8 cellular contexts compared by ENCODE assay signal in the genomic region with DNA sequence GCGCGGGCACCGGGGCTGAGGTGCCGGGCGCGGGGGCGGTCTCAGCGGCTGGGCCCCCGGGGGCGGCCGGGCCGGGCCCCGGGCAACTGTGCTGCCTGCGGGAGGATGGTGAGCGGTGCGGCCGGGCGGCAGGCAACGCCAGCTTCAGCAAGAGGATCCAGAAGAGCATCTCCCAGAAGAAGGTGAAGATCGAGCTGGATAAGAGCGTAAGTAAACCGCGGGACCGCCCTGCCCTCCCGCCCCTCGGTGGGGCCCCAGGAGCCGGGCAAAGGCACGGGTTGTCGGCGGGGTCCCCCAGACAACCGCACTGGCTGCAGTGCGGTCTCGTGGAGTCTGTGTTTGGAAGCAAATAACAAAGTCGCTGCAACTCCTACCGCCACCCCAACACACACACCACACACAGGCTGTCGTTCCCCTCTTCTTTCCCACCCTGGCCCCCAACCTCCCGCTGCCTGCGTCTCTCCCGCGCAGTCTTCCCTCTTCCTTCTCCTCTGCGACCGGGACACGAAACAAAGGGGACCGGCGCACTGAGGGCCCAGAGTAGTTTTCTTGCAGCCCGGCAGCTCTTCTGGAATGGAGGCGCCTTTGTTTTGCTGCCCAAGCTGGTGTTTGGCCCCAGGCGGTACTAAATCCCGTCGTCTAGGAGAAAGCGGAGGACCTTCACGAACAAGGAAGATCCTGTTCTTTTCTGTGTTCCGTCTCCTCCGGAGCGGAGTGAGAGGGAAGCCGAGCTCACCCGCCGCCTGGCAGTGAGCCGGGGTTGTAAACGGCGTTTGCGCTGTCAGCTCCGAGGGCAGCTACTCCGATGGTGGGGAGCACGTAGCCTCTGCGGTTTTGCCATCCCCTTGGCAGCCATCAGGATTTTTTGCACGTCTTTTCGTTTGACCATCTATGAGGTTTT. TPM values are rescaled to one million over a fixed set of nuclear protein-coding genes. Genes with fewer than 3 reads are reported as not detected.
DNase-seq lines count a peak whose midpoint lies in the region; ATAC-seq and TF ChIP-seq lines count a peak whose summit lies in the region.

No MANE protein-coding gene starts in this region.

- no peak overlapping the region for H2BK120ac ChIP-seq in neuronal stem cell (ENCODE audit: low read depth, low read length)

- H3K36me3 ChIP-seq in gastroesophageal sphincter (no peaks in the 10 kb centered on the region), neuronal stem cell (replicated peaks in 1 of 2; ENCODE audit: control insufficient read depth in 2 of 2, insufficient read depth in 2 of 2, low read length in 2 of 2) (peaks cover 4 to 37% of the 10 kb centered on the region in 2 donors), tibial nerve (peaks cover 0 to 8% (median 0%) of the 10 kb centered on the region in 3 donors)

- peak overlapping the region; percentile 92 for H3K23ac ChIP-seq in neuronal stem cell (ENCODE audit: low read depth, low read length, poor library complexity)

- H2BK12ac ChIP-seq in neuronal stem cell (ENCODE audit: low read length), result no peak overlapping the region

- DNase-seq in DMS79 (lab: John Stamatoyannopoulos, UW), result peak; percentile 18
- peak; percentile 60 for DNase-seq in HT1080 (ENCODE audit: low read depth)
- DNase-seq in SIG-M5 (lab: John Stamatoyannopoulos, UW), result peak; percentile 4
- DNase-seq in activated naive CD4-positive, alpha-beta T cell treated with anti-CD3 and anti-CD28 coated beads for 36 hours, result peak; percentile 37
- peak; percentile 45 for DNase-seq in neuronal stem cell (ENCODE audit: low spot score)
- DNase-seq in tibial nerve (ENCODE audit: low spot score in 2 of 2), result peak; percentile 28 to 43

- H3K18ac ChIP-seq in neuronal stem cell (ENCODE audit: low read length), result peak overlapping the region; percentile 61

- no peak overlapping the region for H2AK5ac ChIP-seq in neuronal stem cell (ENCODE audit: low read depth, low read length)

- H3K27ac ChIP-seq in gastroesophageal sphincter, result peak overlapping the region; percentile 87 to 98 (median 92)
- H3K27ac ChIP-seq in neuronal stem cell (replicated peaks; ENCODE audit: low read length), result peak overlapping the region; percentile 89
- H3K27ac ChIP-seq in tibial nerve, result peak overlapping the region; percentile 83 to 96 (median 92)

- H3K4ac ChIP-seq in neuronal stem cell (ENCODE audit: low read length), result no peak overlapping the region

- no peak overlapping the region for H2BK5ac ChIP-seq in neuronal stem cell (ENCODE audit: low read length)

- H3K4me3 ChIP-seq in gastroesophageal sphincter (peak overlapping the region; percentile 64 to 81), neuronal stem cell (ENCODE audit: low read length in 2 of 2) (peak overlapping the region; percentile 97 to 100), tibial nerve (peak overlapping the region; percentile 67 to 92 (median 80))

- peak overlapping the region; percentile 3 for H2BK15ac ChIP-seq in neuronal stem cell (ENCODE audit: low read length)

- peak overlapping the region; percentile 17 for H4K8ac ChIP-seq in neuronal stem cell (ENCODE audit: low read depth, low read length)

- peak overlapping the region; percentile 64 for H3K4me2 ChIP-seq in neuronal stem cell (ENCODE audit: insufficient read depth, low read length, poor library complexity, severe bottlenecking)

- peaks cover 5 to 67% (median 13%) of the 10 kb centered on the region in 3 donors for H3K4me1 ChIP-seq in gastroesophageal sphincter
- peaks cover 0 to 9% of the 10 kb centered on the region in 2 donors for H3K4me1 ChIP-seq in neuronal stem cell (ENCODE audit: control insufficient read depth in 2 of 2, insufficient read depth in 1 of 2, low read depth in 1 of 2, low read length in 2 of 2)
- H3K4me1 ChIP-seq in tibial nerve, result peaks cover 0 to 58% (median 0%) of the 10 kb centered on the region in 4 donors

- TF ChIP-seq EP300 in gastroesophageal sphincter (IDR thresholded peaks at IDR 0.05) (no peak), tibial nerve (IDR thresholded peaks at IDR 0.05) (peak in 1 of 2 donors; percentile 78)

- no peak overlapping the region for H4K91ac ChIP-seq in neuronal stem cell (ENCODE audit: low read depth, low read length, poor library complexity)

- peak overlapping the region; percentile 71 for H3K14ac ChIP-seq in neuronal stem cell (ENCODE audit: low read length)

- H3K27ac Mint-ChIP-seq in activated naive CD4-positive, alpha-beta T cell treated with anti-CD3 and anti-CD28 coated beads for 36 hours, result no peak overlapping the region

- peak; percentile 17 for ATAC-seq in GM21423 (IDR thresholded peaks at IDR 0.05; ENCODE audit: unreplicated experiment)
- peak; percentile 7 for ATAC-seq in gastroesophageal sphincter

- peak; percentile 45 to 54 for TF ChIP-seq POLR2A in gastroesophageal sphincter (IDR thresholded peaks at IDR 0.05)
- no peak for TF ChIP-seq POLR2A in tibial nerve (IDR thresholded peaks at IDR 0.05)

- 0% methylated on average over 23 of the region's 68 CpGs; no CpG with 5 or more reads in 1 of the 2 donors for WGBS in gastroesophageal sphincter (ENCODE audit: low coverage in 1 of 2), 2 donors
- WGBS in neuronal stem cell (ENCODE audit: extremely low coverage in 2 of 2, insufficient read length in 2 of 2, insufficient replicate concordance in 1 of 2), 2 donors, result no CpG with 5 or more reads among the region's 68 CpGs
- WGBS in tibial nerve, 2 donors, result 0% methylated on average over 47 to 48 of the region's 68 CpGs

- intact Hi-C loops in activated naive CD4-positive, alpha-beta T cell treated with anti-CD3 and anti-CD28 coated beads for 36 hours (cut with micrococcal nuclease), result loop anchor here (1.0 to 5.0 kb wide), 3 partner anchors 45 to 136 kb away; no protein-coding TSS in a partner anchor

- no peaks in the 10 kb centered on the region for H3K9me3 Mint-ChIP-seq in activated naive CD4-positive, alpha-beta T cell treated with anti-CD3 and anti-CD28 coated beads for 36 hours

- peak overlapping the region; percentile 90 for H2AFZ ChIP-seq in neuronal stem cell (ENCODE audit: low read length)

- H3K27me3 Mint-ChIP-seq in activated naive CD4-positive, alpha-beta T cell treated with anti-CD3 and anti-CD28 coated beads for 36 hours (ENCODE audit: low read depth), result peaks cover 20% of the 10 kb centered on the region

- peak overlapping the region; percentile 88 for H3K9ac ChIP-seq in neuronal stem cell (ENCODE audit: low read depth, low read length, poor library complexity)

- H3K36me3 Mint-ChIP-seq in activated naive CD4-positive, alpha-beta T cell treated with anti-CD3 and anti-CD28 coated beads for 36 hours (ENCODE audit: low read depth), result peaks cover 5% of the 10 kb centered on the region

- H3K4me1 Mint-ChIP-seq in activated naive CD4-positive, alpha-beta T cell treated with anti-CD3 and anti-CD28 coated beads for 36 hours (ENCODE audit: low read depth), result peaks cover 16% of the 10 kb centered on the region

- no peak for TF ChIP-seq CTCF in gastroesophageal sphincter (IDR thresholded peaks at IDR 0.05)
- TF ChIP-seq CTCF in tibial nerve (IDR thresholded peaks at IDR 0.05), result no peak

- H3K9me3 ChIP-seq in gastroesophageal sphincter (no peaks in the 10 kb centered on the region), neuronal stem cell (replicated peaks in 1 of 2; ENCODE audit: control insufficient read depth in 2 of 2, insufficient read depth in 1 of 2, low read depth in 1 of 2, low read length in 2 of 2) (peaks cover 0 to 18% of the 10 kb centered on the region in 2 donors), tibial nerve (no peaks in the 10 kb centered on the region)

- H3K79me1 ChIP-seq in neuronal stem cell (ENCODE audit: low read depth, low read length), result peaks cover 3% of the 10 kb centered on the region

- H3K27me3 ChIP-seq in gastroesophageal sphincter (no peaks in the 10 kb centered on the region), neuronal stem cell (ENCODE audit: control insufficient read depth in 3 of 3, insufficient read depth in 3 of 3, low read depth in 1 of 3, low read length in 3 of 3) (no peaks in the 10 kb centered on the region), tibial nerve (peaks cover 0 to 3% of the 10 kb centered on the region in 2 donors)

- CTCF ChIA-PET in activated naive CD4-positive, alpha-beta T cell treated with anti-CD3 and anti-CD28 coated beads for 36 hours (lab: Charles Lee), result interaction anchor here (0.5 to 4.2 kb wide), 6 partner anchors 31 to 52 kb away, joined by 3 to 22 read pairs (median 4); partner anchors contain the start of gene HMGB2

- H3K4me3 Mint-ChIP-seq in activated naive CD4-positive, alpha-beta T cell treated with anti-CD3 and anti-CD28 coated beads for 36 hours, result peak overlapping the region; percentile 99

RNA-seq across cellular contexts. Expression of gene SAP30, which starts 0.8 kb away (rescaled TPM):
- total RNA-seq in HT1080 (2014; rRNA removed; shearing (Covaris generic)), result 62.1 and 65.8 TPM in 2 replicates
- polyA plus RNA-seq in HT1080 (2015; cell fraction: cytosol; rRNA removed), result 24.7 and 32.4 TPM in 2 replicates
- polyA plus RNA-seq in HT1080 (2015; cell fraction: nucleus; rRNA removed), result 14.9 and 18.7 TPM in 2 replicates
- 1 to 10 TPM; 9.2 to 9.7 TPM for total RNA-seq in activated naive CD4-positive, alpha-beta T cell treated with anti-CD3 and anti-CD28 coated beads for 36 hours
- total RNA-seq in gastroesophageal sphincter, result 10 to 100 TPM; 36.5 to 53.4 (median 41.9) TPM
- 26.1 TPM for polyA plus RNA-seq in neuronal stem cell (2013, experiment 1 of 2)
- 26.6 TPM for polyA plus RNA-seq in neuronal stem cell (2013, experiment 2 of 2)
- total RNA-seq in tibial nerve, result 10 to 100 TPM; 27.7 to 88.5 (median 49.1) TPM

RNA-seq across cellular contexts. Expression of gene SCRG1, which starts 27.4 kb away (rescaled TPM):
- total RNA-seq in HT1080 (2014; rRNA removed; shearing (Covaris generic)), result not detected in 2 replicates
- polyA plus RNA-seq in HT1080 (2015; cell fraction: cytosol; rRNA removed), result not detected in 2 replicates
- not detected in 2 replicates for polyA plus RNA-seq in HT1080 (2015; cell fraction: nucleus; rRNA removed)
- not detected for total RNA-seq in activated naive CD4-positive, alpha-beta T cell treated with anti-CD3 and anti-CD28 coated beads for 36 hours
- 1 to 10 TPM; 1.1 to 2.7 (median 1.8) TPM for total RNA-seq in gastroesophageal sphincter
- polyA plus RNA-seq in neuronal stem cell (2013, experiment 1 of 2), result 1.7 TPM
- polyA plus RNA-seq in neuronal stem cell (2013, experiment 2 of 2), result 1.8 TPM
- total RNA-seq in tibial nerve, result 1 to 10 TPM in 1 of 4 donors, under 1 TPM in 3; 0.21 to 2.2 (median 0.59) TPM

RNA-seq across cellular contexts. Expression of gene HMGB2, which starts 37.4 kb away (rescaled TPM):
- total RNA-seq in HT1080 (2014; rRNA removed; shearing (Covaris generic)), result 293 and 294 TPM in 2 replicates
- polyA plus RNA-seq in HT1080 (2015; cell fraction: cytosol; rRNA removed), result 398 and 408 TPM in 2 replicates
- 260 and 286 TPM in 2 replicates for polyA plus RNA-seq in HT1080 (2015; cell fraction: nucleus; rRNA removed)
- total RNA-seq in activated naive CD4-positive, alpha-beta T cell treated with anti-CD3 and anti-CD28 coated beads for 36 hours, result 100 to 1,000 TPM; 752 to 787 TPM
- 10 to 100 TPM; 32.0 to 63.3 (median 47.5) TPM for total RNA-seq in gastroesophageal sphincter
- 923 TPM for polyA plus RNA-seq in neuronal stem cell (2013, experiment 1 of 2)
- polyA plus RNA-seq in neuronal stem cell (2013, experiment 2 of 2), result 915 TPM
- 10 to 100 TPM; 63.3 to 83.4 (median 72.4) TPM for total RNA-seq in tibial nerve

Comparison
In these comparisons a context has a peak if more than half of its experiments do, and no peak if none do; other contexts are left out.
1. Peak in every context shown above with its lines: DNase-seq, ATAC-seq, H3K4me3 ChIP-seq and H3K27ac ChIP-seq.
2. DNase-seq: peak in every context shown above with its lines; median percentile 60 in HT1080; 45 in neuronal stem cell; 37 in activated naive CD4-positive, alpha-beta T cell treated with anti-CD3 and anti-CD28 coated beads for 36 hours; 36 in tibial nerve; 18 in DMS79; 4 in SIG-M5.
3. POLR2A ChIP-seq: peak in gastroesophageal sphincter (2 of 2); none in tibial nerve (0 of 2).